ENCODE assay signal across 1 cellular context in the genomic region with DNA sequence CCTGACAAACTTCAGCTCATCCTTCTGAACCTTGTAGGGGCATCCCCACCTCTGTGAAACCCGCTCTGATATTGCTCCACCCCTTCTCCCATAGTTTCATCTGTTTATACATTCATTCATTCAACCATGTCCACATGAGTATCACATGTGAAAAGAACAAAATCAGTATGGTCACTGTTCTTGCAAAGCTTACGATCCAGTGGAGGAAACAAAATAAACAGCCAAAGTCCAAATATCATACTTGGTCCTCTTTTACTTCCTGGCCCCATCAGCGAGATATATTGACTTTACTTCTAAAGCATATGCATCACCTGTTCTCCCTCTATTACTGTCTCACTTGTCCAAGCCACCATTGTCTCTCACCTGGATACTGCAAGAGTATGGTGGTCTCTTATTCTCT.
TF ChIP-seq lines count a peak whose summit lies in the region.

No MANE protein-coding gene starts in this region.

TF ChIP-seq in HepG2, 621 proteins besides CTCF, POLR2A, EP300 and RAD21 (continued from another document and continues in another):
- TF ChIP-seq, protein P1, sequence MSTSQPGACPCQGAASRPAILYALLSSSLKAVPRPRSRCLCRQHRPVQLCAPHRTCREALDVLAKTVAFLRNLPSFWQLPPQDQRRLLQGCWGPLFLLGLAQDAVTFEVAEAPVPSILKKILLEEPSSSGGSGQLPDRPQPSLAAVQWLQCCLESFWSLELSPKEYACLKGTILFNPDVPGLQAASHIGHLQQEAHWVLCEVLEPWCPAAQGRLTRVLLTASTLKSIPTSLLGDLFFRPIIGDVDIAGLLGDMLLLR (CRISPR knock-in tag; IDR thresholded peaks at IDR 0.05) = no peak
- no peak for TF ChIP-seq RCOR2 (CRISPR knock-in tag; IDR thresholded peaks at IDR 0.05)
- no peak for TF ChIP-seq HNF4G (IDR thresholded peaks at IDR 0.05; ENCODE audit: borderline replicate concordance, low read depth, low read length)
- peak; percentile 25; the same call in 1 of the 2 replicates for TF ChIP-seq HNF4G (CRISPR knock-in tag; IDR thresholded peaks at IDR 0.05; ENCODE audit: borderline replicate concordance, low read depth)
- TF ChIP-seq, protein P2, sequence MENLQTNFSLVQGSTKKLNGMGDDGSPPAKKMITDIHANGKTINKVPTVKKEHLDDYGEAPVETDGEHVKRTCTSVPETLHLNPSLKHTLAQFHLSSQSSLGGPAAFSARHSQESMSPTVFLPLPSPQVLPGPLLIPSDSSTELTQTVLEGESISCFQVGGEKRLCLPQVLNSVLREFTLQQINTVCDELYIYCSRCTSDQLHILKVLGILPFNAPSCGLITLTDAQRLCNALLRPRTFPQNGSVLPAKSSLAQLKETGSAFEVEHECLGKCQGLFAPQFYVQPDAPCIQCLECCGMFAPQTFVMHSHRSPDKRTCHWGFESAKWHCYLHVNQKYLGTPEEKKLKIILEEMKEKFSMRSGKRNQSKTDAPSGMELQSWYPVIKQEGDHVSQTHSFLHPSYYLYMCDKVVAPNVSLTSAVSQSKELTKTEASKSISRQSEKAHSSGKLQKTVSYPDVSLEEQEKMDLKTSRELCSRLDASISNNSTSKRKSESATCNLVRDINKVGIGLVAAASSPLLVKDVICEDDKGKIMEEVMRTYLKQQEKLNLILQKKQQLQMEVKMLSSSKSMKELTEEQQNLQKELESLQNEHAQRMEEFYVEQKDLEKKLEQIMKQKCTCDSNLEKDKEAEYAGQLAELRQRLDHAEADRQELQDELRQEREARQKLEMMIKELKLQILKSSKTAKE (CRISPR knock-in tag; IDR thresholded peaks at IDR 0.05; ENCODE audit: borderline replicate concordance) = no peak
- no peak for TF ChIP-seq SOX6 (IDR thresholded peaks at IDR 0.05)
- TF ChIP-seq SOX6 (CRISPR knock-in tag; IDR thresholded peaks at IDR 0.05) = peak; percentile 48; the same call in 1 of the 2 replicates
- TF ChIP-seq NR2F6 (IDR thresholded peaks at IDR 0.05) = no peak
- 0 out of 2 replicates have a peak, but pooled peaks have one; percentile 6 for TF ChIP-seq NR2F6 (CRISPR knock-in tag; IDR thresholded peaks at IDR 0.05)
- TF ChIP-seq, protein P3, sequence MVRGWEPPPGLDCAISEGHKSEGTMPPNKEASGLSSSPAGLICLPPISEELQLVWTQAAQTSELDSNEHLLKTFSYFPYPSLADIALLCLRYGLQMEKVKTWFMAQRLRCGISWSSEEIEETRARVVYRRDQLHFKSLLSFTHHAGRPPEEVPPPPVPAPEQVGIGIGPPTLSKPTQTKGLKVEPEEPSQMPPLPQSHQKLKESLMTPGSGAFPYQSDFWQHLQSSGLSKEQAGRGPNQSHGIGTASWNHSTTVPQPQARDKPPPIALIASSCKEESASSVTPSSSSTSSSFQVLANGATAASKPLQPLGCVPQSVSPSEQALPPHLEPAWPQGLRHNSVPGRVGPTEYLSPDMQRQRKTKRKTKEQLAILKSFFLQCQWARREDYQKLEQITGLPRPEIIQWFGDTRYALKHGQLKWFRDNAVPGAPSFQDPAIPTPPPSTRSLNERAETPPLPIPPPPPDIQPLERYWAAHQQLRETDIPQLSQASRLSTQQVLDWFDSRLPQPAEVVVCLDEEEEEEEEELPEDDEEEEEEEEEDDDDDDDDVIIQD (CRISPR knock-in tag; IDR thresholded peaks at IDR 0.05; ENCODE audit: low read depth) = peak; percentile 84; the same call in 1 of the 2 replicates
- no peak for TF ChIP-seq MED13 (CRISPR knock-in tag; IDR thresholded peaks at IDR 0.05)
- peak; percentile 61; the same call in 1 of the 2 replicates for TF ChIP-seq ETV5 (CRISPR knock-in tag; IDR thresholded peaks at IDR 0.05; ENCODE audit: borderline replicate concordance)
- TF ChIP-seq, protein P4, sequence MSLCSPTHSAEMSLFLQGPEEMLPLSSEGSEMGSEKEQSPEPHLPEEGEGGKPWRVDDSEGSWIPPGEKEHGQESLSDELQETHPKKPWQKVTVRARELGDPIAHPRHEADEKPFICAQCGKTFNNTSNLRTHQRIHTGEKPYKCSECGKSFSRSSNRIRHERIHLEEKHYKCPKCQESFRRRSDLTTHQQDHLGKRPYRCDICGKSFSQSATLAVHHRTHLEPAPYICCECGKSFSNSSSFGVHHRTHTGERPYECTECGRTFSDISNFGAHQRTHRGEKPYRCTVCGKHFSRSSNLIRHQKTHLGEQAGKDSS (CRISPR knock-in tag; IDR thresholded peaks at IDR 0.05; ENCODE audit: borderline replicate concordance, low read depth) = no peak
- TF ChIP-seq, protein P5, sequence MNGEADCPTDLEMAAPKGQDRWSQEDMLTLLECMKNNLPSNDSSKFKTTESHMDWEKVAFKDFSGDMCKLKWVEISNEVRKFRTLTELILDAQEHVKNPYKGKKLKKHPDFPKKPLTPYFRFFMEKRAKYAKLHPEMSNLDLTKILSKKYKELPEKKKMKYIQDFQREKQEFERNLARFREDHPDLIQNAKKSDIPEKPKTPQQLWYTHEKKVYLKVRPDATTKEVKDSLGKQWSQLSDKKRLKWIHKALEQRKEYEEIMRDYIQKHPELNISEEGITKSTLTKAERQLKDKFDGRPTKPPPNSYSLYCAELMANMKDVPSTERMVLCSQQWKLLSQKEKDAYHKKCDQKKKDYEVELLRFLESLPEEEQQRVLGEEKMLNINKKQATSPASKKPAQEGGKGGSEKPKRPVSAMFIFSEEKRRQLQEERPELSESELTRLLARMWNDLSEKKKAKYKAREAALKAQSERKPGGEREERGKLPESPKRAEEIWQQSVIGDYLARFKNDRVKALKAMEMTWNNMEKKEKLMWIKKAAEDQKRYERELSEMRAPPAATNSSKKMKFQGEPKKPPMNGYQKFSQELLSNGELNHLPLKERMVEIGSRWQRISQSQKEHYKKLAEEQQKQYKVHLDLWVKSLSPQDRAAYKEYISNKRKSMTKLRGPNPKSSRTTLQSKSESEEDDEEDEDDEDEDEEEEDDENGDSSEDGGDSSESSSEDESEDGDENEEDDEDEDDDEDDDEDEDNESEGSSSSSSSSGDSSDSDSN (CRISPR knock-in tag; IDR thresholded peaks at IDR 0.05) = no peak
- TF ChIP-seq NBN (conservative IDR thresholded peaks at IDR 0.05) = no peak
- TF ChIP-seq, protein P6, sequence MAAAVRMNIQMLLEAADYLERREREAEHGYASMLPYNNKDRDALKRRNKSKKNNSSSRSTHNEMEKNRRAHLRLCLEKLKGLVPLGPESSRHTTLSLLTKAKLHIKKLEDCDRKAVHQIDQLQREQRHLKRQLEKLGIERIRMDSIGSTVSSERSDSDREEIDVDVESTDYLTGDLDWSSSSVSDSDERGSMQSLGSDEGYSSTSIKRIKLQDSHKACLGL (CRISPR knock-in tag; IDR thresholded peaks at IDR 0.05) = no peak
- TF ChIP-seq ZNF761 (CRISPR knock-in tag; conservative IDR thresholded peaks at IDR 0.05) = no peak
- TF ChIP-seq, protein P7, sequence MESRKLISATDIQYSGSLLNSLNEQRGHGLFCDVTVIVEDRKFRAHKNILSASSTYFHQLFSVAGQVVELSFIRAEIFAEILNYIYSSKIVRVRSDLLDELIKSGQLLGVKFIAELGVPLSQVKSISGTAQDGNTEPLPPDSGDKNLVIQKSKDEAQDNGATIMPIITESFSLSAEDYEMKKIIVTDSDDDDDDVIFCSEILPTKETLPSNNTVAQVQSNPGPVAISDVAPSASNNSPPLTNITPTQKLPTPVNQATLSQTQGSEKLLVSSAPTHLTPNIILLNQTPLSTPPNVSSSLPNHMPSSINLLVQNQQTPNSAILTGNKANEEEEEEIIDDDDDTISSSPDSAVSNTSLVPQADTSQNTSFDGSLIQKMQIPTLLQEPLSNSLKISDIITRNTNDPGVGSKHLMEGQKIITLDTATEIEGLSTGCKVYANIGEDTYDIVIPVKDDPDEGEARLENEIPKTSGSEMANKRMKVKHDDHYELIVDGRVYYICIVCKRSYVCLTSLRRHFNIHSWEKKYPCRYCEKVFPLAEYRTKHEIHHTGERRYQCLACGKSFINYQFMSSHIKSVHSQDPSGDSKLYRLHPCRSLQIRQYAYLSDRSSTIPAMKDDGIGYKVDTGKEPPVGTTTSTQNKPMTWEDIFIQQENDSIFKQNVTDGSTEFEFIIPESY (CRISPR knock-in tag; IDR thresholded peaks at IDR 0.05) = no peak
- TF ChIP-seq, protein P8, sequence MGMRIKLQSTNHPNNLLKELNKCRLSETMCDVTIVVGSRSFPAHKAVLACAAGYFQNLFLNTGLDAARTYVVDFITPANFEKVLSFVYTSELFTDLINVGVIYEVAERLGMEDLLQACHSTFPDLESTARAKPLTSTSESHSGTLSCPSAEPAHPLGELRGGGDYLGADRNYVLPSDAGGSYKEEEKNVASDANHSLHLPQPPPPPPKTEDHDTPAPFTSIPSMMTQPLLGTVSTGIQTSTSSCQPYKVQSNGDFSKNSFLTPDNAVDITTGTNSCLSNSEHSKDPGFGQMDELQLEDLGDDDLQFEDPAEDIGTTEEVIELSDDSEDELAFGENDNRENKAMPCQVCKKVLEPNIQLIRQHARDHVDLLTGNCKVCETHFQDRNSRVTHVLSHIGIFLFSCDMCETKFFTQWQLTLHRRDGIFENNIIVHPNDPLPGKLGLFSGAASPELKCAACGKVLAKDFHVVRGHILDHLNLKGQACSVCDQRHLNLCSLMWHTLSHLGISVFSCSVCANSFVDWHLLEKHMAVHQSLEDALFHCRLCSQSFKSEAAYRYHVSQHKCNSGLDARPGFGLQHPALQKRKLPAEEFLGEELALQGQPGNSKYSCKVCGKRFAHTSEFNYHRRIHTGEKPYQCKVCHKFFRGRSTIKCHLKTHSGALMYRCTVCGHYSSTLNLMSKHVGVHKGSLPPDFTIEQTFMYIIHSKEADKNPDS (CRISPR knock-in tag; IDR thresholded peaks at IDR 0.05) = no peak
- no peak for TF ChIP-seq DMAP1 (CRISPR knock-in tag; IDR thresholded peaks at IDR 0.05)
- TF ChIP-seq ZSCAN9 (CRISPR knock-in tag; IDR thresholded peaks at IDR 0.05; ENCODE audit: borderline replicate concordance) = no peak
- TF ChIP-seq NCOA2 (CRISPR knock-in tag; IDR thresholded peaks at IDR 0.05) = no peak; the same call in 1 of the 2 replicates
- TF ChIP-seq SOX13 (IDR thresholded peaks at IDR 0.05) = no peak
- TF ChIP-seq SOX13 (CRISPR knock-in tag; conservative IDR thresholded peaks at IDR 0.05 in 1 of 2, IDR thresholded peaks at IDR 0.05 in 1 of 2) = peak in 1 of 2 experiments; percentile 47; a peak in 1 of 4 replicates
- TF ChIP-seq GABPB1 (CRISPR knock-in tag; IDR thresholded peaks at IDR 0.05) = no peak
- TF ChIP-seq HNF4A (CRISPR knock-in tag; IDR thresholded peaks at IDR 0.05) = peak; percentile 60
- TF ChIP-seq, protein P9, sequence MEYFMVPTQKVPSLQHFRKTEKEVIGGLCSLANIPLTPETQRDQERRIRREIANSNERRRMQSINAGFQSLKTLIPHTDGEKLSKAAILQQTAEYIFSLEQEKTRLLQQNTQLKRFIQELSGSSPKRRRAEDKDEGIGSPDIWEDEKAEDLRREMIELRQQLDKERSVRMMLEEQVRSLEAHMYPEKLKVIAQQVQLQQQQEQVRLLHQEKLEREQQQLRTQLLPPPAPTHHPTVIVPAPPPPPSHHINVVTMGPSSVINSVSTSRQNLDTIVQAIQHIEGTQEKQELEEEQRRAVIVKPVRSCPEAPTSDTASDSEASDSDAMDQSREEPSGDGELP (IDR thresholded peaks at IDR 0.05; ENCODE audit: borderline replicate concordance, low read depth) = peak; percentile 44; the same call in 1 of the 2 replicates
- no peak for TF ChIP-seq POLR2G (IDR thresholded peaks at IDR 0.05; ENCODE audit: low read depth, low read length)
- no peak for TF ChIP-seq FOXA1 (IDR thresholded peaks at IDR 0.05)
- 0 out of 2 replicates have a peak, but pooled peaks have one; percentile 3 for TF ChIP-seq FOXA1 (CRISPR knock-in tag; IDR thresholded peaks at IDR 0.05)
- TF ChIP-seq POGZ (CRISPR knock-in tag; IDR thresholded peaks at IDR 0.05) = peak; percentile 54; the same call in 1 of the 2 replicates
- TF ChIP-seq, protein P10, sequence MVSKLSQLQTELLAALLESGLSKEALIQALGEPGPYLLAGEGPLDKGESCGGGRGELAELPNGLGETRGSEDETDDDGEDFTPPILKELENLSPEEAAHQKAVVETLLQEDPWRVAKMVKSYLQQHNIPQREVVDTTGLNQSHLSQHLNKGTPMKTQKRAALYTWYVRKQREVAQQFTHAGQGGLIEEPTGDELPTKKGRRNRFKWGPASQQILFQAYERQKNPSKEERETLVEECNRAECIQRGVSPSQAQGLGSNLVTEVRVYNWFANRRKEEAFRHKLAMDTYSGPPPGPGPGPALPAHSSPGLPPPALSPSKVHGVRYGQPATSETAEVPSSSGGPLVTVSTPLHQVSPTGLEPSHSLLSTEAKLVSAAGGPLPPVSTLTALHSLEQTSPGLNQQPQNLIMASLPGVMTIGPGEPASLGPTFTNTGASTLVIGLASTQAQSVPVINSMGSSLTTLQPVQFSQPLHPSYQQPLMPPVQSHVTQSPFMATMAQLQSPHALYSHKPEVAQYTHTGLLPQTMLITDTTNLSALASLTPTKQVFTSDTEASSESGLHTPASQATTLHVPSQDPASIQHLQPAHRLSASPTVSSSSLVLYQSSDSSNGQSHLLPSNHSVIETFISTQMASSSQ (IDR thresholded peaks at IDR 0.05; ENCODE audit: low read depth) = 0 out of 2 replicates have a peak, but pooled peaks have one; percentile 20
- TF ChIP-seq, protein P10 (CRISPR knock-in tag; IDR thresholded peaks at IDR 0.05; ENCODE audit: borderline replicate concordance) = no peak
- TF ChIP-seq ERF (CRISPR knock-in tag; IDR thresholded peaks at IDR 0.05) = peak; percentile 43; the same call in 1 of the 2 replicates
- 0 out of 2 replicates have a peak, but pooled peaks have one; percentile 12 for TF ChIP-seq TCF7 (IDR thresholded peaks at IDR 0.05; ENCODE audit: low read depth)
- TF ChIP-seq, protein P11, sequence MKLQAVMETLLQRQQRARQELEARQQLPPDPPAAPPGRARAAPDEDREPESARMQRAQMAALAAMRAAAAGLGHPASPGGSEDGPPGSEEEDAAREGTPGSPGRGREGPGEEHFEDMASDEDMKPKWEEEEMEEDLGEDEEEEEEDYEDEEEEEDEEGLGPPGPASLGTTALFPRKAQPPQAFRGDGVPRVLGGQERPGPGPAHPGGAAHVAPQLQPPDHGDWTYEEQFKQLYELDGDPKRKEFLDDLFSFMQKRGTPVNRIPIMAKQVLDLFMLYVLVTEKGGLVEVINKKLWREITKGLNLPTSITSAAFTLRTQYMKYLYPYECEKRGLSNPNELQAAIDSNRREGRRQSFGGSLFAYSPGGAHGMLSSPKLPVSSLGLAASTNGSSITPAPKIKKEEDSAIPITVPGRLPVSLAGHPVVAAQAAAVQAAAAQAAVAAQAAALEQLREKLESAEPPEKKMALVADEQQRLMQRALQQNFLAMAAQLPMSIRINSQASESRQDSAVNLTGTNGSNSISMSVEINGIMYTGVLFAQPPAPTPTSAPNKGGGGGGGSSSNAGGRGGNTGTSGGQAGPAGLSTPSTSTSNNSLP (IDR thresholded peaks at IDR 0.05; ENCODE audit: low read depth, low read length) = no peak; the same call in 1 of the 2 replicates
- peak; percentile 38; the same call in 1 of the 2 replicates for TF ChIP-seq SALL1 (CRISPR knock-in tag; IDR thresholded peaks at IDR 0.05)
- TF ChIP-seq RXRB (CRISPR knock-in tag; IDR thresholded peaks at IDR 0.05; ENCODE audit: borderline replicate concordance) = 0 out of 2 replicates have a peak, but pooled peaks have one; percentile 18
- TF ChIP-seq SOX5 (CRISPR knock-in tag; IDR thresholded peaks at IDR 0.05; ENCODE audit: borderline replicate concordance) = peak; percentile 82
- peak; percentile 87 for TF ChIP-seq ELF3 (CRISPR knock-in tag; IDR thresholded peaks at IDR 0.05)
